Comparison of ENCODE assay signal across 8 cellular contexts in the genomic region with DNA sequence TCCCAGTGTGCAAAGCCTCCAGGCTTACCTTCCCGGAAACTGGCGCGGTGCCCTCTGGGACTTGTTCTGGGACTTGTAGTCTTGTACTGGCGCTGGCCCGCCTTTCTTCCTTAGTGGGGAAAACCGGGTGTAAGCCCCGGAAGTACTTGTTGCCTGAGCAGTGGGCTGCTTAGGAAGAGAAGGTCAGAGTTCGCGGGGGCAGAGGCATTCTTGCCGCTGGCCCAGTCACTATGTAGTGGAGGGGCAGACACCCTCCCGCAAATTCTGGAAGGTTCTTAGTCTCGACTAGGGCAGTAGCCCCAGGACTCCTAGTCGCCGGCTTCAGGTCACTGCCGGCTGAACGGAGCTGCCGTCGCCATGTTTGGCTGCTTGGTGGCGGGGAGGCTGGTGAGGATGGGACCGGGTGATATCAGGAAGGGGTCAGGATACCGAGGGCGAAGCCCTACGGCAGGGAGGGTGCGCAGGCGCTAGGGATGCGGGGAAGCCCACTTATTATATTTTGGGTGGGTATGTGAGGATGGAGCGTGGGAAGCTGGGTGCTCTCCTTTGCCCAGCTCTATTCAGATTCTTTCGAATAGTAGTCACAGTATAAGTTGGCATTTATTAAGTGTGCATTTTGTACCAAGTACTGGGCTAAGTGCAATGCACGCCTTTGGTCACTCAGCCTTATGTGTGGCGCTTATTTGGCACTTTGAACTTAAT. TPM values are rescaled to one million over a fixed set of nuclear protein-coding genes. Genes with fewer than 3 reads are reported as not detected.
DNase-seq lines count a peak whose midpoint lies in the region; ATAC-seq and TF ChIP-seq lines count a peak whose summit lies in the region.

A gene with protein sequence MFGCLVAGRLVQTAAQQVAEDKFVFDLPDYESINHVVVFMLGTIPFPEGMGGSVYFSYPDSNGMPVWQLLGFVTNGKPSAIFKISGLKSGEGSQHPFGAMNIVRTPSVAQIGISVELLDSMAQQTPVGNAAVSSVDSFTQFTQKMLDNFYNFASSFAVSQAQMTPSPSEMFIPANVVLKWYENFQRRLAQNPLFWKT (plus strand): TSS at position 149 of the 702 bp plus-strand sequence. CDS start 209 bp downstream, at position 358.

- peak within 1 kb of the TSS; percentile 91 to 98 for H3K4me3 ChIP-seq in Panc1 (ENCODE audit: low read depth in 2 of 2, low read length in 2 of 2)
- peak within 1 kb of the TSS; percentile 91 to 100 for H3K4me3 ChIP-seq in esophagus (ENCODE audit: low read depth in 1 of 2, low read length in 2 of 2)
- peak within 1 kb of the TSS; percentile 98 for H3K4me3 ChIP-seq in mucosa of stomach (ENCODE audit: low read length)

- CTCF ChIA-PET in Panc1 (lab: Charles Lee) = interaction anchor here (0.6 kb wide), 1 partner anchor 693 kb away, joined by 3 read pairs; no protein-coding TSS in a partner anchor

- H3K36me3 ChIP-seq in Panc1 (ENCODE audit: control insufficient read depth, insufficient read depth, low read length) (no peaks in the 10 kb centered on the region; the same call in 1 of the 2 replicates), esophagus (ENCODE audit: control insufficient read depth in 2 of 2, insufficient read depth in 2 of 2, low read length in 1 of 2) (no peaks in the 10 kb centered on the region), mucosa of stomach (ENCODE audit: control insufficient read depth, insufficient read depth, low read length) (no peaks in the 10 kb centered on the region)

- no TSS peak for BruUV-seq in Panc1 (replicated peaks; lab: Mats Ljungman, UMichigan)

- peak within 1 kb of the TSS; percentile 99 for H3K4me3 Mint-ChIP-seq in activated T-cell treated with anti-CD3 and anti-CD28 coated beads, Interleukin-2, amount 50 U/mL, for 4 hours

- intact Hi-C loops in Panc1 (cut with micrococcal nuclease; ENCODE audit: unreplicated experiment) = no loop called here

- peak within 1 kb of the TSS; percentile 98 for H3K27ac ChIP-seq in Panc1 (ENCODE audit: low read length)
- H3K27ac ChIP-seq in esophagus (ENCODE audit: low read depth in 2 of 2, low read length in 1 of 2) = peak within 1 kb of the TSS; percentile 72 to 97

- 0 to 1% methylated on average over 30 of the region's 30 CpGs for WGBS in esophagus, 2 donors

- no peaks in the 10 kb centered on the region for H3K27me3 ChIP-seq in Panc1 (ENCODE audit: control insufficient read depth, insufficient read depth, low read length)
- no peaks in the 10 kb centered on the region for H3K27me3 ChIP-seq in esophagus (ENCODE audit: control insufficient read depth in 1 of 2, insufficient read depth in 2 of 2, low read length in 2 of 2)
- H3K27me3 ChIP-seq in mucosa of stomach (ENCODE audit: control insufficient read depth, insufficient read depth, low read length) = no peaks in the 10 kb centered on the region

- H3K9ac ChIP-seq in mucosa of stomach (ENCODE audit: low read length) = peak within 1 kb of the TSS; percentile 97

- H3K9me3 ChIP-seq in Panc1 (ENCODE audit: control insufficient read depth, insufficient read depth, low read depth, low read length) (no peaks in the 10 kb centered on the region), esophagus (ENCODE audit: control insufficient read depth in 2 of 2, insufficient read depth in 1 of 2, low read depth in 1 of 2, low read length in 1 of 2) (no peaks in the 10 kb centered on the region), mucosa of stomach (ENCODE audit: control insufficient read depth, low read length) (no peaks in the 10 kb centered on the region)

- ATAC-seq in GM21723 (IDR thresholded peaks at IDR 0.05; ENCODE audit: unreplicated experiment) (peak; percentile 99), Panc1 (peak; percentile 100)
- peak; percentile 99 to 100 for ATAC-seq in activated T-cell treated with anti-CD3 and anti-CD28 coated beads, Interleukin-2, amount 50 U/mL, for 4 hours

- in situ Hi-C loops in Panc1 (cut with HindIII; ENCODE audit: low pct_unique_long_range_greater_than_20kb, low sequenced_read_pairs) = no loop called here

- peaks cover 2% of the 10 kb centered on the region for H3K27me3 Mint-ChIP-seq in activated T-cell treated with anti-CD3 and anti-CD28 coated beads, Interleukin-2, amount 50 U/mL, for 4 hours (ENCODE audit: low read depth)

- peaks cover 23% of the 10 kb centered on the region for H3K4me1 Mint-ChIP-seq in activated T-cell treated with anti-CD3 and anti-CD28 coated beads, Interleukin-2, amount 50 U/mL, for 4 hours (ENCODE audit: low read depth)

- H3K9me3 Mint-ChIP-seq in activated T-cell treated with anti-CD3 and anti-CD28 coated beads, Interleukin-2, amount 50 U/mL, for 4 hours = no peaks in the 10 kb centered on the region

- H3K4me1 ChIP-seq in Panc1 (ENCODE audit: control insufficient read depth, insufficient read depth, low read length) (peaks cover 9% of the 10 kb centered on the region; the same call in 1 of the 2 replicates), esophagus (ENCODE audit: control insufficient read depth in 2 of 2, insufficient read depth in 2 of 2, low read length in 1 of 2) (no peaks in the 10 kb centered on the region), mucosa of stomach (ENCODE audit: control insufficient read depth, insufficient read depth, low read length) (peaks cover 6% of the 10 kb centered on the region)

- DNase-seq in DMS53 (lab: John Stamatoyannopoulos, UW) (peak; percentile 100), KG1 (lab: John Stamatoyannopoulos, UW) (peak; percentile 98), Panc1 (ENCODE audit: low read depth, low spot score) (peak; percentile 93)
- DNase-seq in activated T-cell treated with anti-CD3 and anti-CD28 coated beads, Interleukin-2, amount 50 U/mL, for 4 hours = peak; percentile 88
- peak; percentile 77 to 90 for DNase-seq in stimulated activated CD8-positive, alpha-beta memory T cell treated with anti-CD3 and anti-CD28 coated beads, Interleukin-7, amount 100 ng/mL, for 1 hour (ENCODE audit: low read depth in 2 of 2)

- H3K36me3 Mint-ChIP-seq in activated T-cell treated with anti-CD3 and anti-CD28 coated beads, Interleukin-2, amount 50 U/mL, for 4 hours (ENCODE audit: insufficient read depth) = peaks cover 4% of the 10 kb centered on the region

- TF ChIP-seq CTCF in Panc1 (IDR thresholded peaks at IDR 0.05) = no peak

- POLR2A ChIA-PET in Panc1 (lab: Charles Lee) = interaction anchor here (0.6 kb wide), 1 partner anchor 432 kb away, joined by 3 read pairs; no protein-coding TSS in a partner anchor

RNA-seq across cellular contexts. Expression of the gene that starts here (rescaled TPM):
- 61.3 TPM for total RNA-seq in Panc1 (2021; ENCODE audit: unreplicated experiment)
- 42.4 TPM for polyA plus RNA-seq in Panc1 (2012; ENCODE audit: insufficient read length)
- 10 to 100 TPM; 38.5 to 43.4 (median 39.7) TPM for total RNA-seq in activated T-cell treated with anti-CD3 and anti-CD28 coated beads, Interleukin-2, amount 50 U/mL, for 4 hours
- polyA plus RNA-seq in esophagus = 10 to 100 TPM; 21.7 to 34.5 TPM

Comparison
In these comparisons a context has a peak if more than half of its experiments do, and no peak if none do; other contexts are left out.
1. Peak in every context shown above with its lines: DNase-seq, ATAC-seq, H3K4me3 ChIP-seq and H3K27ac ChIP-seq.